In genomic region chr9:69894720-69895119, GRCh38 we compare ENCODE assay signal across 2 cellular contexts.
TF ChIP-seq lines count a peak whose summit lies in the region.

No MANE protein-coding gene starts in this region.

TF ChIP-seq in H1, 55 proteins besides CTCF, POLR2A, EP300 and RAD21:
- TF ChIP-seq ATF2 (IDR thresholded peaks at IDR 0.05; ENCODE audit: low read length) (no peak), YY1 (IDR thresholded peaks at IDR 0.05; ENCODE audit: low read depth, low read length) (no peak), TCF12 (IDR thresholded peaks at IDR 0.05; ENCODE audit: low read depth, low read length) (no peak), E2F6 (IDR thresholded peaks at IDR 0.05) (no peak), ZNF274 (IDR thresholded peaks at IDR 0.05; ENCODE audit: borderline replicate concordance, extremely low read depth, low read length) (no peak), CHD1 (IDR thresholded peaks at IDR 0.05; ENCODE audit: low read depth, low read length) (no peak), CREB1 (IDR thresholded peaks at IDR 0.05) (no peak), PHF8 (conservative IDR thresholded peaks at IDR 0.05; ENCODE audit: low read depth, low read length) (no peak), MAX (IDR thresholded peaks at IDR 0.05) (no peak)

TF ChIP-seq in liver, 16 proteins besides CTCF, POLR2A, EP300 and RAD21:
- no peak for TF ChIP-seq REST (IDR thresholded peaks at IDR 0.05)
- TF ChIP-seq ATF3 (IDR thresholded peaks at IDR 0.05): peak; percentile 17
- TF ChIP-seq HNF4G (IDR thresholded peaks at IDR 0.05): no peak
- no peak for TF ChIP-seq SP1 (IDR thresholded peaks at IDR 0.05)
- no peak for TF ChIP-seq NR2F2 (IDR thresholded peaks at IDR 0.05)
- no peak for TF ChIP-seq EGR1 (IDR thresholded peaks at IDR 0.05; ENCODE audit: low read depth in 2 of 2)
- no peak for TF ChIP-seq FOXA2 (IDR thresholded peaks at IDR 0.05)
- TF ChIP-seq YY1 (IDR thresholded peaks at IDR 0.05): peak; percentile 37
- TF ChIP-seq RXRA (IDR thresholded peaks at IDR 0.05): peak in 1 of 2 donors; percentile 24
- no peak for TF ChIP-seq FOXA1 (IDR thresholded peaks at IDR 0.05)
- no peak for TF ChIP-seq MAX (IDR thresholded peaks at IDR 0.05)
- peak; percentile 34 for TF ChIP-seq ZBTB33 (IDR thresholded peaks at IDR 0.05)
- TF ChIP-seq HNF4A (conservative IDR thresholded peaks at IDR 0.05): peak; percentile 42 to 49
- no peak for TF ChIP-seq GABPA (IDR thresholded peaks at IDR 0.05 in 1 of 2, conservative IDR thresholded peaks at IDR 0.05 in 1 of 2)
- no peak for TF ChIP-seq TAF1 (conservative IDR thresholded peaks at IDR 0.05)
- no peak for TF ChIP-seq JUND (IDR thresholded peaks at IDR 0.05)
